In the genomic region with DNA sequence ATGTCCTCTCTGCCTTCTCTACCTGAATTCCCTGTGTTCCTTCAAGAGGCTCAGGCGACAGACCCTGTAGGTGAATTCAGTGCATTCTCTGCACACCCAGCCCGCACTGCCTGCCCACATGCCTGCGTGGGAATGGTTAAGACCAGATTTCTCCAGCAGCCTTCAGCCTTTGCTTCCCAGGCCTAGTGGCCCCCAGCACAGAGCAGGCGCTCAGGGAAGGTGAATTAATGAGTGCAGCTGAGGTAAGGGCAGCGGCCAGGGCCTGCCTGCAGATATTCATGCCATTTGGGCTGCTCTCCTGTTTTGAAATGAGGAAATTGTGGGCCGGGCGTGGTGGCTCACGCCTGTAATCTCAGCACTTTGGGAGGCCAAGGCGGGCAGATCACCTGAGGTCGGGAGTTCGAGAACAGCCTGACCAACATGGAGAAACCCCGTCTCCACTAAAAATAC, we compare ENCODE assay signal across 2 cellular contexts.
TF ChIP-seq lines count a peak whose summit lies in the region.

No MANE protein-coding gene starts in this region.

TF ChIP-seq in HCT116, 20 proteins besides CTCF, POLR2A, EP300 and RAD21:
- TF ChIP-seq, protein P1, sequence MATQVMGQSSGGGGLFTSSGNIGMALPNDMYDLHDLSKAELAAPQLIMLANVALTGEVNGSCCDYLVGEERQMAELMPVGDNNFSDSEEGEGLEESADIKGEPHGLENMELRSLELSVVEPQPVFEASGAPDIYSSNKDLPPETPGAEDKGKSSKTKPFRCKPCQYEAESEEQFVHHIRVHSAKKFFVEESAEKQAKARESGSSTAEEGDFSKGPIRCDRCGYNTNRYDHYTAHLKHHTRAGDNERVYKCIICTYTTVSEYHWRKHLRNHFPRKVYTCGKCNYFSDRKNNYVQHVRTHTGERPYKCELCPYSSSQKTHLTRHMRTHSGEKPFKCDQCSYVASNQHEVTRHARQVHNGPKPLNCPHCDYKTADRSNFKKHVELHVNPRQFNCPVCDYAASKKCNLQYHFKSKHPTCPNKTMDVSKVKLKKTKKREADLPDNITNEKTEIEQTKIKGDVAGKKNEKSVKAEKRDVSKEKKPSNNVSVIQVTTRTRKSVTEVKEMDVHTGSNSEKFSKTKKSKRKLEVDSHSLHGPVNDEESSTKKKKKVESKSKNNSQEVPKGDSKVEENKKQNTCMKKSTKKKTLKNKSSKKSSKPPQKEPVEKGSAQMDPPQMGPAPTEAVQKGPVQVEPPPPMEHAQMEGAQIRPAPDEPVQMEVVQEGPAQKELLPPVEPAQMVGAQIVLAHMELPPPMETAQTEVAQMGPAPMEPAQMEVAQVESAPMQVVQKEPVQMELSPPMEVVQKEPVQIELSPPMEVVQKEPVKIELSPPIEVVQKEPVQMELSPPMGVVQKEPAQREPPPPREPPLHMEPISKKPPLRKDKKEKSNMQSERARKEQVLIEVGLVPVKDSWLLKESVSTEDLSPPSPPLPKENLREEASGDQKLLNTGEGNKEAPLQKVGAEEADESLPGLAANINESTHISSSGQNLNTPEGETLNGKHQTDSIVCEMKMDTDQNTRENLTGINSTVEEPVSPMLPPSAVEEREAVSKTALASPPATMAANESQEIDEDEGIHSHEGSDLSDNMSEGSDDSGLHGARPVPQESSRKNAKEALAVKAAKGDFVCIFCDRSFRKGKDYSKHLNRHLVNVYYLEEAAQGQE (IDR thresholded peaks at IDR 0.05; ENCODE audit: low read depth) = no peak
- TF ChIP-seq ZBTB33 (IDR thresholded peaks at IDR 0.05; ENCODE audit: extremely low read depth, insufficient replicate concordance, low read length) (no peak), SP1 (IDR thresholded peaks at IDR 0.05; ENCODE audit: low read depth) (no peak), SIN3A (IDR thresholded peaks at IDR 0.05; ENCODE audit: low read depth) (no peak), ELF1 (IDR thresholded peaks at IDR 0.05; ENCODE audit: borderline replicate concordance, low read depth) (no peak), CBX3 (IDR thresholded peaks at IDR 0.05; ENCODE audit: low read depth) (no peak), ZFX (IDR thresholded peaks at IDR 0.05) (no peak), EZH2 (IDR thresholded peaks at IDR 0.05) (no peak), CEBPB (IDR thresholded peaks at IDR 0.05; ENCODE audit: low read depth) (no peak), EGR1 (IDR thresholded peaks at IDR 0.05; ENCODE audit: low read depth) (no peak), FOSL1 (IDR thresholded peaks at IDR 0.05; ENCODE audit: low read depth) (no peak), SRF (IDR thresholded peaks at IDR 0.05; ENCODE audit: low read depth) (no peak), ZNF274 (IDR thresholded peaks at IDR 0.05; ENCODE audit: low read depth, low read length) (no peak), YY1 (IDR thresholded peaks at IDR 0.05; ENCODE audit: extremely low read depth, insufficient replicate concordance, low read depth, low read length) (no peak), POLR2AphosphoS5 (IDR thresholded peaks at IDR 0.05; ENCODE audit: low read depth, low read length) (no peak)
- TF ChIP-seq, protein P2, sequence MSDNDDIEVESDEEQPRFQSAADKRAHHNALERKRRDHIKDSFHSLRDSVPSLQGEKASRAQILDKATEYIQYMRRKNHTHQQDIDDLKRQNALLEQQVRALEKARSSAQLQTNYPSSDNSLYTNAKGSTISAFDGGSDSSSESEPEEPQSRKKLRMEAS (IDR thresholded peaks at IDR 0.05) = no peak
TF ChIP-seq in HCT116: peak in this region for 0.

TF ChIP-seq in GM12878, 131 proteins besides CTCF, POLR2A, EP300 and RAD21:
- TF ChIP-seq GATAD2B (conservative IDR thresholded peaks at IDR 0.05; ENCODE audit: low read depth) (no peak; the same call in 1 of the 2 replicates), SMARCA5 (IDR thresholded peaks at IDR 0.05) (peak; percentile 79), PAX8 (IDR thresholded peaks at IDR 0.05) (no peak), RBBP5 (conservative IDR thresholded peaks at IDR 0.05) (no peak), YBX1 (IDR thresholded peaks at IDR 0.05) (no peak), ZNF24 (IDR thresholded peaks at IDR 0.05) (peak; percentile 37; the same call in 1 of the 2 replicates), ZNF217 (IDR thresholded peaks at IDR 0.05) (peak; percentile 97), BMI1 (IDR thresholded peaks at IDR 0.05; ENCODE audit: borderline replicate concordance) (no peak), RB1 (IDR thresholded peaks at IDR 0.05; ENCODE audit: borderline replicate concordance) (no peak), MLLT1 (IDR thresholded peaks at IDR 0.05) (no peak), PAX5 (IDR thresholded peaks at IDR 0.05; ENCODE audit: borderline replicate concordance, low read depth, low read length) (no peak), STAT1 (conservative IDR thresholded peaks at IDR 0.05) (no peak), TCF12 (IDR thresholded peaks at IDR 0.05; ENCODE audit: low read depth, low read length) (no peak), GABPA (IDR thresholded peaks at IDR 0.05; ENCODE audit: low read depth) (no peak), TCF7 (IDR thresholded peaks at IDR 0.05; ENCODE audit: borderline replicate concordance) (no peak), POU2F2 (IDR thresholded peaks at IDR 0.05; ENCODE audit: borderline replicate concordance, low read depth, low read length) (no peak), ASH2L (IDR thresholded peaks at IDR 0.05; ENCODE audit: borderline replicate concordance, low read depth) (no peak), MXI1 (IDR thresholded peaks at IDR 0.05; ENCODE audit: low read depth, low read length) (no peak)
- TF ChIP-seq, protein P3, sequence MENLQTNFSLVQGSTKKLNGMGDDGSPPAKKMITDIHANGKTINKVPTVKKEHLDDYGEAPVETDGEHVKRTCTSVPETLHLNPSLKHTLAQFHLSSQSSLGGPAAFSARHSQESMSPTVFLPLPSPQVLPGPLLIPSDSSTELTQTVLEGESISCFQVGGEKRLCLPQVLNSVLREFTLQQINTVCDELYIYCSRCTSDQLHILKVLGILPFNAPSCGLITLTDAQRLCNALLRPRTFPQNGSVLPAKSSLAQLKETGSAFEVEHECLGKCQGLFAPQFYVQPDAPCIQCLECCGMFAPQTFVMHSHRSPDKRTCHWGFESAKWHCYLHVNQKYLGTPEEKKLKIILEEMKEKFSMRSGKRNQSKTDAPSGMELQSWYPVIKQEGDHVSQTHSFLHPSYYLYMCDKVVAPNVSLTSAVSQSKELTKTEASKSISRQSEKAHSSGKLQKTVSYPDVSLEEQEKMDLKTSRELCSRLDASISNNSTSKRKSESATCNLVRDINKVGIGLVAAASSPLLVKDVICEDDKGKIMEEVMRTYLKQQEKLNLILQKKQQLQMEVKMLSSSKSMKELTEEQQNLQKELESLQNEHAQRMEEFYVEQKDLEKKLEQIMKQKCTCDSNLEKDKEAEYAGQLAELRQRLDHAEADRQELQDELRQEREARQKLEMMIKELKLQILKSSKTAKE (IDR thresholded peaks at IDR 0.05; ENCODE audit: low read depth, poor library complexity, severe bottlenecking) = no peak
- TF ChIP-seq, protein P2 (IDR thresholded peaks at IDR 0.05; ENCODE audit: low read depth, low read length) = no peak
- TF ChIP-seq, protein P4, sequence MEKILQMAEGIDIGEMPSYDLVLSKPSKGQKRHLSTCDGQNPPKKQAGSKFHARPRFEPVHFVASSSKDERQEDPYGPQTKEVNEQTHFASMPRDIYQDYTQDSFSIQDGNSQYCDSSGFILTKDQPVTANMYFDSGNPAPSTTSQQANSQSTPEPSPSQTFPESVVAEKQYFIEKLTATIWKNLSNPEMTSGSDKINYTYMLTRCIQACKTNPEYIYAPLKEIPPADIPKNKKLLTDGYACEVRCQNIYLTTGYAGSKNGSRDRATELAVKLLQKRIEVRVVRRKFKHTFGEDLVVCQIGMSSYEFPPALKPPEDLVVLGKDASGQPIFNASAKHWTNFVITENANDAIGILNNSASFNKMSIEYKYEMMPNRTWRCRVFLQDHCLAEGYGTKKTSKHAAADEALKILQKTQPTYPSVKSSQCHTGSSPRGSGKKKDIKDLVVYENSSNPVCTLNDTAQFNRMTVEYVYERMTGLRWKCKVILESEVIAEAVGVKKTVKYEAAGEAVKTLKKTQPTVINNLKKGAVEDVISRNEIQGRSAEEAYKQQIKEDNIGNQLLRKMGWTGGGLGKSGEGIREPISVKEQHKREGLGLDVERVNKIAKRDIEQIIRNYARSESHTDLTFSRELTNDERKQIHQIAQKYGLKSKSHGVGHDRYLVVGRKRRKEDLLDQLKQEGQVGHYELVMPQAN (conservative IDR thresholded peaks at IDR 0.05) = peak; percentile 29; the same call in 1 of the 2 replicates
- TF ChIP-seq, protein P5, sequence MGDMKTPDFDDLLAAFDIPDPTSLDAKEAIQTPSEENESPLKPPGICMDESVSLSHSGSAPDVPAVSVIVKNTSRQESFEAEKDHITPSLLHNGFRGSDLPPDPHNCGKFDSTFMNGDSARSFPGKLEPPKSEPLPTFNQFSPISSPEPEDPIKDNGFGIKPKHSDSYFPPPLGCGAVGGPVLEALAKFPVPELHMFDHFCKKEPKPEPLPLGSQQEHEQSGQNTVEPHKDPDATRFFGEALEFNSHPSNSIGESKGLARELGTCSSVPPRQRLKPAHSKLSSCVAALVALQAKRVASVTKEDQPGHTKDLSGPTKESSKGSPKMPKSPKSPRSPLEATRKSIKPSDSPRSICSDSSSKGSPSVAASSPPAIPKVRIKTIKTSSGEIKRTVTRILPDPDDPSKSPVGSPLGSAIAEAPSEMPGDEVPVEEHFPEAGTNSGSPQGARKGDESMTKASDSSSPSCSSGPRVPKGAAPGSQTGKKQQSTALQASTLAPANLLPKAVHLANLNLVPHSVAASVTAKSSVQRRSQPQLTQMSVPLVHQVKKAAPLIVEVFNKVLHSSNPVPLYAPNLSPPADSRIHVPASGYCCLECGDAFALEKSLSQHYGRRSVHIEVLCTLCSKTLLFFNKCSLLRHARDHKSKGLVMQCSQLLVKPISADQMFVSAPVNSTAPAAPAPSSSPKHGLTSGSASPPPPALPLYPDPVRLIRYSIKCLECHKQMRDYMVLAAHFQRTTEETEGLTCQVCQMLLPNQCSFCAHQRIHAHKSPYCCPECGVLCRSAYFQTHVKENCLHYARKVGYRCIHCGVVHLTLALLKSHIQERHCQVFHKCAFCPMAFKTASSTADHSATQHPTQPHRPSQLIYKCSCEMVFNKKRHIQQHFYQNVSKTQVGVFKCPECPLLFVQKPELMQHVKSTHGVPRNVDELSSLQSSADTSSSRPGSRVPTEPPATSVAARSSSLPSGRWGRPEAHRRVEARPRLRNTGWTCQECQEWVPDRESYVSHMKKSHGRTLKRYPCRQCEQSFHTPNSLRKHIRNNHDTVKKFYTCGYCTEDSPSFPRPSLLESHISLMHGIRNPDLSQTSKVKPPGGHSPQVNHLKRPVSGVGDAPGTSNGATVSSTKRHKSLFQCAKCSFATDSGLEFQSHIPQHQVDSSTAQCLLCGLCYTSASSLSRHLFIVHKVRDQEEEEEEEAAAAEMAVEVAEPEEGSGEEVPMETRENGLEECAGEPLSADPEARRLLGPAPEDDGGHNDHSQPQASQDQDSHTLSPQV (IDR thresholded peaks at IDR 0.05) = no peak
- TF ChIP-seq, protein P6, sequence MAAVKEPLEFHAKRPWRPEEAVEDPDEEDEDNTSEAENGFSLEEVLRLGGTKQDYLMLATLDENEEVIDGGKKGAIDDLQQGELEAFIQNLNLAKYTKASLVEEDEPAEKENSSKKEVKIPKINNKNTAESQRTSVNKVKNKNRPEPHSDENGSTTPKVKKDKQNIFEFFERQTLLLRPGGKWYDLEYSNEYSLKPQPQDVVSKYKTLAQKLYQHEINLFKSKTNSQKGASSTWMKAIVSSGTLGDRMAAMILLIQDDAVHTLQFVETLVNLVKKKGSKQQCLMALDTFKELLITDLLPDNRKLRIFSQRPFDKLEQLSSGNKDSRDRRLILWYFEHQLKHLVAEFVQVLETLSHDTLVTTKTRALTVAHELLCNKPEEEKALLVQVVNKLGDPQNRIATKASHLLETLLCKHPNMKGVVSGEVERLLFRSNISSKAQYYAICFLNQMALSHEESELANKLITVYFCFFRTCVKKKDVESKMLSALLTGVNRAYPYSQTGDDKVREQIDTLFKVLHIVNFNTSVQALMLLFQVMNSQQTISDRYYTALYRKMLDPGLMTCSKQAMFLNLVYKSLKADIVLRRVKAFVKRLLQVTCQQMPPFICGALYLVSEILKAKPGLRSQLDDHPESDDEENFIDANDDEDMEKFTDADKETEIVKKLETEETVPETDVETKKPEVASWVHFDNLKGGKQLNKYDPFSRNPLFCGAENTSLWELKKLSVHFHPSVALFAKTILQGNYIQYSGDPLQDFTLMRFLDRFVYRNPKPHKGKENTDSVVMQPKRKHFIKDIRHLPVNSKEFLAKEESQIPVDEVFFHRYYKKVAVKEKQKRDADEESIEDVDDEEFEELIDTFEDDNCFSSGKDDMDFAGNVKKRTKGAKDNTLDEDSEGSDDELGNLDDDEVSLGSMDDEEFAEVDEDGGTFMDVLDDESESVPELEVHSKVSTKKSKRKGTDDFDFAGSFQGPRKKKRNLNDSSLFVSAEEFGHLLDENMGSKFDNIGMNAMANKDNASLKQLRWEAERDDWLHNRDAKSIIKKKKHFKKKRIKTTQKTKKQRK (IDR thresholded peaks at IDR 0.05; ENCODE audit: low read depth, low read length) = no peak
- TF ChIP-seq, protein P7, sequence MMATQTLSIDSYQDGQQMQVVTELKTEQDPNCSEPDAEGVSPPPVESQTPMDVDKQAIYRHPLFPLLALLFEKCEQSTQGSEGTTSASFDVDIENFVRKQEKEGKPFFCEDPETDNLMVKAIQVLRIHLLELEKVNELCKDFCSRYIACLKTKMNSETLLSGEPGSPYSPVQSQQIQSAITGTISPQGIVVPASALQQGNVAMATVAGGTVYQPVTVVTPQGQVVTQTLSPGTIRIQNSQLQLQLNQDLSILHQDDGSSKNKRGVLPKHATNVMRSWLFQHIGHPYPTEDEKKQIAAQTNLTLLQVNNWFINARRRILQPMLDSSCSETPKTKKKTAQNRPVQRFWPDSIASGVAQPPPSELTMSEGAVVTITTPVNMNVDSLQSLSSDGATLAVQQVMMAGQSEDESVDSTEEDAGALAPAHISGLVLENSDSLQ (IDR thresholded peaks at IDR 0.05) = no peak
TF ChIP-seq in GM12878: peak in this region for 4.
